Comparison of ENCODE assay signal across 1 cellular context in the genomic region with DNA sequence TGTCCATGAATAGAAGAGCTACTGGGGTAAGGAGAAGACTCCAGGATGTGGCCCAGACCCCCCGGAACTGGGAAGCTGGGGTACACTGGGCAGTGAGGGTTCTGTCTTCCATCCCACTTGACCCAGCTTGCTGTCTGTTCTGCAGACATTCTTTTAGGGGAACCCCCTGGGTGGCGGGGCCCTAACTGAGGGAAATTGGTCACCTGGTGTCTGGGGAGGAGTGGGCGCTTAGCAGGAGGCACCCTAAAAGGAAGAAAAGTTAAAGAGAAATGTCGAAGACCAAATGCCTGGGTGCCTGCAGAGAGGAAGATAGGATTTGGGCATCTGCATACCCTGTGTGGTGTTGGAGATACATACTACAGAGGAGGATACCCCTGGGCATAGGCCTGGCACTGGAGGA.
TF ChIP-seq lines count a peak whose summit lies in the region.

No MANE protein-coding gene starts in this region.

TF ChIP-seq in GM23338, 12 proteins besides CTCF, POLR2A, EP300 and RAD21 (continued from another document):
- TF ChIP-seq, protein P1, sequence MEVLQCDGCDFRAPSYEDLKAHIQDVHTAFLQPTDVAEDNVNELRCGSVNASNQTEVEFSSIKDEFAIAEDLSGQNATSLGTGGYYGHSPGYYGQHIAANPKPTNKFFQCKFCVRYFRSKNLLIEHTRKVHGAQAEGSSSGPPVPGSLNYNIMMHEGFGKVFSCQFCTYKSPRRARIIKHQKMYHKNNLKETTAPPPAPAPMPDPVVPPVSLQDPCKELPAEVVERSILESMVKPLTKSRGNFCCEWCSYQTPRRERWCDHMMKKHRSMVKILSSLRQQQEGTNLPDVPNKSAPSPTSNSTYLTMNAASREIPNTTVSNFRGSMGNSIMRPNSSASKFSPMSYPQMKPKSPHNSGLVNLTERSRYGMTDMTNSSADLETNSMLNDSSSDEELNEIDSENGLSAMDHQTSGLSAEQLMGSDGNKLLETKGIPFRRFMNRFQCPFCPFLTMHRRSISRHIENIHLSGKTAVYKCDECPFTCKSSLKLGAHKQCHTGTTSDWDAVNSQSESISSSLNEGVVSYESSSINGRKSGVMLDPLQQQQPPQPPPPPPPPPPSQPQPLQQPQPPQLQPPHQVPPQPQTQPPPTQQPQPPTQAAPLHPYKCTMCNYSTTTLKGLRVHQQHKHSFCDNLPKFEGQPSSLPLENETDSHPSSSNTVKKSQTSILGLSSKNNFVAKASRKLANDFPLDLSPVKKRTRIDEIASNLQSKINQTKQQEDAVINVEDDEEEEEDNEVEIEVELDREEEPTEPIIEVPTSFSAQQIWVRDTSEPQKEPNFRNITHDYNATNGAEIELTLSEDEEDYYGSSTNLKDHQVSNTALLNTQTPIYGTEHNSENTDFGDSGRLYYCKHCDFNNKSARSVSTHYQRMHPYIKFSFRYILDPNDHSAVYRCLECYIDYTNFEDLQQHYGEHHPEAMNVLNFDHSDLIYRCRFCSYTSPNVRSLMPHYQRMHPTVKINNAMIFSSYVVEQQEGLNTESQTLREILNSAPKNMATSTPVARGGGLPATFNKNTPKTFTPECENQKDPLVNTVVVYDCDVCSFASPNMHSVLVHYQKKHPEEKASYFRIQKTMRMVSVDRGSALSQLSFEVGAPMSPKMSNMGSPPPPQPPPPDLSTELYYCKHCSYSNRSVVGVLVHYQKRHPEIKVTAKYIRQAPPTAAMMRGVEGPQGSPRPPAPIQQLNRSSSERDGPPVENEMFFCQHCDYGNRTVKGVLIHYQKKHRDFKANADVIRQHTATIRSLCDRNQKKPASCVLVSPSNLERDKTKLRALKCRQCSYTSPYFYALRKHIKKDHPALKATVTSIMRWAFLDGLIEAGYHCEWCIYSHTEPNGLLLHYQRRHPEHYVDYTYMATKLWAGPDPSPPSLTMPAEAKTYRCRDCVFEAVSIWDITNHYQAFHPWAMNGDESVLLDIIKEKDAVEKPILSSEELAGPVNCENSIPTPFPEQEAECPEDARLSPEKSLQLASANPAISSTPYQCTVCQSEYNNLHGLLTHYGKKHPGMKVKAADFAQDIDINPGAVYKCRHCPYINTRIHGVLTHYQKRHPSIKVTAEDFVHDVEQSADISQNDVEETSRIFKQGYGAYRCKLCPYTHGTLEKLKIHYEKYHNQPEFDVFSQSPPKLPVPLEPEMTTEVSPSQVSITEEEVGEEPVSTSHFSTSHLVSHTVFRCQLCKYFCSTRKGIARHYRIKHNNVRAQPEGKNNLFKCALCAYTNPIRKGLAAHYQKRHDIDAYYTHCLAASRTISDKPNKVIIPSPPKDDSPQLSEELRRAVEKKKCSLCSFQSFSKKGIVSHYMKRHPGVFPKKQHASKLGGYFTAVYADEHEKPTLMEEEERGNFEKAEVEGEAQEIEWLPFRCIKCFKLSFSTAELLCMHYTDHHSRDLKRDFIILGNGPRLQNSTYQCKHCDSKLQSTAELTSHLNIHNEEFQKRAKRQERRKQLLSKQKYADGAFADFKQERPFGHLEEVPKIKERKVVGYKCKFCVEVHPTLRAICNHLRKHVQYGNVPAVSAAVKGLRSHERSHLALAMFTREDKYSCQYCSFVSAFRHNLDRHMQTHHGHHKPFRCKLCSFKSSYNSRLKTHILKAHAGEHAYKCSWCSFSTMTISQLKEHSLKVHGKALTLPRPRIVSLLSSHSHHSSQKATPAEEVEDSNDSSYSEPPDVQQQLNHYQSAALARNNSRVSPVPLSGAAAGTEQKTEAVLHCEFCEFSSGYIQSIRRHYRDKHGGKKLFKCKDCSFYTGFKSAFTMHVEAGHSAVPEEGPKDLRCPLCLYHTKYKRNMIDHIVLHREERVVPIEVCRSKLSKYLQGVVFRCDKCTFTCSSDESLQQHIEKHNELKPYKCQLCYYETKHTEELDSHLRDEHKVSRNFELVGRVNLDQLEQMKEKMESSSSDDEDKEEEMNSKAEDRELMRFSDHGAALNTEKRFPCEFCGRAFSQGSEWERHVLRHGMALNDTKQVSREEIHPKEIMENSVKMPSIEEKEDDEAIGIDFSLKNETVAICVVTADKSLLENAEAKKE (CRISPR knock-in tag; IDR thresholded peaks at IDR 0.05), result no peak
- TF ChIP-seq CREB1 (CRISPR knock-in tag; IDR thresholded peaks at IDR 0.05; ENCODE audit: low read depth) (no peak), JUNB (IDR thresholded peaks at IDR 0.05; ENCODE audit: unreplicated experiment) (no peak), POLR2AphosphoS5 (IDR thresholded peaks at IDR 0.05; ENCODE audit: low read depth) (no peak), ZNF114 (CRISPR knock-in tag; IDR thresholded peaks at IDR 0.05) (no peak), EZH2phosphoT487 (IDR thresholded peaks at IDR 0.05; ENCODE audit: unreplicated experiment) (no peak), ZNF331 (CRISPR knock-in tag; IDR thresholded peaks at IDR 0.05; ENCODE audit: low read depth) (no peak)
